Comparison of ENCODE assay signal across 1 cellular context in genomic region chr19:29702958-29703320, GRCh38.
TF ChIP-seq lines count a peak whose summit lies in the region.

No MANE protein-coding gene starts in this region.

TF ChIP-seq in HepG2, 621 proteins besides CTCF, POLR2A, EP300 and RAD21:
- no peak for TF ChIP-seq ZNF432 (CRISPR knock-in tag; IDR thresholded peaks at IDR 0.05; ENCODE audit: borderline replicate concordance)
- TF ChIP-seq MAFF (IDR thresholded peaks at IDR 0.05; ENCODE audit: low read depth, low read length) = no peak
- TF ChIP-seq NRL (CRISPR knock-in tag; IDR thresholded peaks at IDR 0.05; ENCODE audit: borderline replicate concordance) = no peak
- TF ChIP-seq CEBPB (IDR thresholded peaks at IDR 0.05; ENCODE audit: borderline replicate concordance, low read depth, low read length) = no peak
